In genomic region chr3:66498718-66499611, GRCh38 we compare ENCODE assay signal across 8 cellular contexts. TPM values are rescaled to one million over a fixed set of nuclear protein-coding genes. Genes with fewer than 3 reads are reported as not detected.
DNase-seq lines count a peak whose midpoint lies in the region; ATAC-seq and TF ChIP-seq lines count a peak whose summit lies in the region.

No MANE protein-coding gene starts in this region.

- H3K9me3 Mint-ChIP-seq in activated naive CD8-positive, alpha-beta T cell treated with anti-CD3 and anti-CD28 coated beads, Interleukin-2, amount 10 ng/mL, durations not matched to agents 7 days and 5 days = no peaks in the 10 kb centered on the region

- no peaks in the 10 kb centered on the region for H3K9me3 ChIP-seq in testis

- H3K27ac ChIP-seq in testis = peak overlapping the region; percentile 86 to 95

- H3K27me3 ChIP-seq in kidney epithelial cell (ENCODE audit: control insufficient read depth, insufficient read depth, low read length) = no peaks in the 10 kb centered on the region
- H3K27me3 ChIP-seq in testis = no peaks in the 10 kb centered on the region

- POLR2A ChIA-PET in activated naive CD8-positive, alpha-beta T cell treated with anti-CD3 and anti-CD28 coated beads, Interleukin-2, amount 10 ng/mL, durations not matched to agents 7 days and 5 days (lab: Charles Lee) = interaction anchor here (2.3 kb wide), 1 partner anchor 8 kb away, joined by 10 read pairs; no protein-coding TSS in a partner anchor

- intact Hi-C loops in testis (cut with DNase I; ENCODE audit: low total_unique reads) = loop anchor here (10.0 kb wide), 1 partner anchor 84 kb away; no protein-coding TSS in a partner anchor

- H3K4me1 Mint-ChIP-seq in activated naive CD8-positive, alpha-beta T cell treated with anti-CD3 and anti-CD28 coated beads, Interleukin-2, amount 10 ng/mL, durations not matched to agents 7 days and 5 days = peaks cover 56% of the 10 kb centered on the region

- no peak for TF ChIP-seq CTCF in kidney epithelial cell (IDR thresholded peaks at IDR 0.05; ENCODE audit: insufficient read depth, low read length, poor library complexity, severe bottlenecking)
- no peak for TF ChIP-seq CTCF in testis (IDR thresholded peaks at IDR 0.05)

- peaks cover 42% of the 10 kb centered on the region for H3K27me3 Mint-ChIP-seq in activated naive CD8-positive, alpha-beta T cell treated with anti-CD3 and anti-CD28 coated beads, Interleukin-2, amount 10 ng/mL, durations not matched to agents 7 days and 5 days

- H3K4me1 ChIP-seq in testis = peaks cover 19% of the 10 kb centered on the region

- no peak for ATAC-seq in activated naive CD8-positive, alpha-beta T cell treated with anti-CD3 and anti-CD28 coated beads, Interleukin-2, amount 10 ng/mL, durations not matched to agents 7 days and 5 days (ENCODE audit: low read depth)

- H3K27ac Mint-ChIP-seq in activated naive CD8-positive, alpha-beta T cell treated with anti-CD3 and anti-CD28 coated beads, Interleukin-2, amount 10 ng/mL, durations not matched to agents 7 days and 5 days = peak overlapping the region; percentile 82

- no peak for TF ChIP-seq POLR2A in testis (IDR thresholded peaks at IDR 0.05)

- DNase-seq in SKM-1 treated with dmso at 0.1 percent for 144 hours (lab: John Stamatoyannopoulos, UW; ENCODE audit: unreplicated experiment) (peak; percentile 39), SKM-1 (lab: John Stamatoyannopoulos, UW; ENCODE audit: unreplicated experiment) (no peak), kidney epithelial cell (ENCODE audit: low read depth) (no peak), testis (peak; percentile 37), islet precursor cell (no peak), SK-N-DZ (ENCODE audit: low spot score) (no peak), NCI-H524 treated with DMSO at 0.1 percent for 48 hours (lab: John Stamatoyannopoulos, UW) (no peak)
- DNase-seq in activated naive CD8-positive, alpha-beta T cell treated with anti-CD3 and anti-CD28 coated beads, Interleukin-2, amount 10 ng/mL, durations not matched to agents 7 days and 5 days = no peak

- 22 to 31% methylated on average over 13 of the region's 13 CpGs for WGBS in testis, 2 donors

- H3K4me3 ChIP-seq in kidney epithelial cell (ENCODE audit: low read depth, low read length) (peak overlapping the region; percentile 92), testis (peak overlapping the region; percentile 86)

- peaks cover 2% of the 10 kb centered on the region for H3K36me3 Mint-ChIP-seq in activated naive CD8-positive, alpha-beta T cell treated with anti-CD3 and anti-CD28 coated beads, Interleukin-2, amount 10 ng/mL, durations not matched to agents 7 days and 5 days

- H3K4me3 Mint-ChIP-seq in activated naive CD8-positive, alpha-beta T cell treated with anti-CD3 and anti-CD28 coated beads, Interleukin-2, amount 10 ng/mL, durations not matched to agents 7 days and 5 days = peak overlapping the region; percentile 92

- H3K36me3 ChIP-seq in kidney epithelial cell (ENCODE audit: control insufficient read depth, insufficient read depth, low read length) = no peaks in the 10 kb centered on the region
- H3K36me3 ChIP-seq in testis (ENCODE audit: low read depth, missing control alignments) = no peaks in the 10 kb centered on the region

RNA-seq across cellular contexts. Expression of gene LRIG1, which starts 1.9 kb away (rescaled TPM):
- 10 to 100 TPM; 17.9 to 27.0 TPM for total RNA-seq in activated naive CD8-positive, alpha-beta T cell treated with anti-CD3 and anti-CD28 coated beads, Interleukin-2, amount 10 ng/mL, durations not matched to agents 7 days and 5 days
- total RNA-seq in kidney epithelial cell = 8.2 and 13.6 TPM in 2 replicates
- total RNA-seq in testis = 100 to 1,000 TPM in 1 of 2 donors, 10 to 100 TPM in 1; 77.9 to 107 TPM
- 62.7 TPM for polyA plus RNA-seq in testis (ENCODE audit: insufficient read depth, low read depth, low replicate concordance)
- 1.8 and 8.6 TPM in 2 replicates for polyA plus RNA-seq in SK-N-DZ (2014; cell fraction: cytosol; rRNA removed)
- 2.1 and 3.5 TPM in 2 replicates for polyA plus RNA-seq in SK-N-DZ (2014; cell fraction: nucleus; rRNA removed)

Comparison
In these comparisons a context has a peak if more than half of its experiments do, and no peak if none do; other contexts are left out.
1. DNase-seq: peak in SKM-1 treated with dmso at 0.1 percent for 144 hours (single experiment) and testis (single experiment); none in SKM-1 (single experiment), activated naive CD8-positive, alpha-beta T cell treated with anti-CD3 and anti-CD28 coated beads, Interleukin-2, amount 10 ng/mL, durations not matched to agents 7 days and 5 days (single experiment), kidney epithelial cell (single experiment), islet precursor cell (single experiment), SK-N-DZ (single experiment) and NCI-H524 treated with DMSO at 0.1 percent for 48 hours (single experiment).